In the genomic region with DNA sequence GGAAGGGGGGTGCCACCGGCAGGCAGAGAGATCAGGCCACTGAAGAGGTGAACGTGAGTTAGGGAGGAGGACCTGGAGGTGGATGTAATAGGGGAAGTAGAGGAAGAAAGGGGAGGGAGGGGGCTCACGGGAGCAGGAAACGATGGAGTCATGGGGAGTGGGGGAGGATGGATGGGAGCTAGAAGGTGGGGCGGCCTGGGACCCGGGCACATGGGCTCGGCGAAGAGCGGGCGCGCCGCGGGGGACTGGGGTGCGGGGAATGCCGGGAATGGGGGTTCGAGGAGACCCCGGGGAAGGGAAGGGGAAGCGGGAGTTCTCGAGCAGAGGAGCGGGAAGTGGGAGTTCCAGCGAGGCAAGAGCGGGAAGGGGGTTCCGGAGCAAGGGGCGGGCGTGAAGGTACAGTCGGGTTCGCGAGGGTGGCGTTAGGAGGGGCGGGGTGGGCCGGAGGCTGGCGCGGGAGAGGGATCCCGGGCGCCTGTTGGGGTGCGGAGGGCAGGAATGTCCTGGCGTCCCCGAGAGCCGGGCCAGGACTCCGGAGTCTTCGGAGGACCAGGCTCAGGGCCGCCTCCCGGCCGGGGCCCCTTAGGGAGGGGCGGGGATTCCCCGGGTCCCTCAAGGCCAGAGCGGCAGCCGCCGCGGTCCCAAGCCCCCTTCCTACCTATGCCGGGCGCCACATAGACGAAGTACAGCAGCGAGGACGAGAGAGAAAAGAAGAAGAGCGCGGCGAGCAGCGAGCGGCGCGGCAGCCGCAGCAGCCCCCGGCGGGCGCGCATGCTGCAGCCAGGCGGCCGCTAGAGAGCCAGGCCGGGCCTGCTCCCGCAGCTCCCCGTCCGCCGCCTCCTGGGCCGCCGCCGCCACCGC, we compare ENCODE assay signal across 8 cellular contexts. TPM values are rescaled to one million over a fixed set of nuclear protein-coding genes. Genes with fewer than 3 reads are reported as not detected.
DNase-seq lines count a peak whose midpoint lies in the region; ATAC-seq and TF ChIP-seq lines count a peak whose summit lies in the region.

No MANE protein-coding gene starts in this region.

- TF ChIP-seq CTCF in 22Rv1 (IDR thresholded peaks at IDR 0.05) = 0 out of 2 replicates have a peak, but pooled peaks have one; percentile 19
- peak in 1 of 9 donors; percentile 6 for TF ChIP-seq CTCF in heart right ventricle (IDR thresholded peaks at IDR 0.05)
- TF ChIP-seq CTCF in psoas muscle (IDR thresholded peaks at IDR 0.05) = peak; percentile 6

- DNase-seq in OCI-M1 (lab: John Stamatoyannopoulos, UW) (peak; percentile 40), heart right ventricle (peak; percentile 44 to 53), psoas muscle (peak; percentile 48 to 68), NCI-H2107 (lab: John Stamatoyannopoulos, UW) (no peak)

- peak; percentile 52 for ATAC-seq in GM18505 (IDR thresholded peaks at IDR 0.05; ENCODE audit: unreplicated experiment)
- ATAC-seq in HG02981 (IDR thresholded peaks at IDR 0.05; ENCODE audit: unreplicated experiment) = peak; percentile 24
- peak; percentile 52 to 71 (median 64) for ATAC-seq in heart right ventricle
- peak; percentile 7 to 54 (median 31) for ATAC-seq in psoas muscle

- intact Hi-C loops in heart right ventricle (cut with DNase I) (loop anchor here in 8 of 10 donors (2.0 to 10.0 kb wide), 7 partner anchors 76 to 101 kb away; a partner anchor contains a TSS), psoas muscle (cut with DNase I) (loop anchor here (5.0 kb wide), 1 partner anchor 99 kb away; a partner anchor contains a TSS)

- peak overlapping the region; percentile 80 for H3K27ac Mint-ChIP-seq in activated naive CD8-positive, alpha-beta T cell

- 1% methylated on average over 56 to 78 of the region's 78 CpGs for WGBS in heart right ventricle, 2 donors
- WGBS in psoas muscle, 3 donors = 0 to 1% (median 1%) methylated on average over 35 to 78 of the region's 78 CpGs

- no peaks in the 10 kb centered on the region for H3K9me3 Mint-ChIP-seq in activated naive CD8-positive, alpha-beta T cell (ENCODE audit: low read depth)

- TF ChIP-seq POLR2A in GM18505 (IDR thresholded peaks at IDR 0.05; ENCODE audit: borderline replicate concordance, extremely low read depth, insufficient read depth, insufficient read length) = no peak

- peaks cover 0 to 60% (median 42%) of the 10 kb centered on the region in 9 donors for H3K4me1 ChIP-seq in heart right ventricle
- H3K4me1 ChIP-seq in psoas muscle = peaks cover 51% of the 10 kb centered on the region

- H3K27me3 Mint-ChIP-seq in activated naive CD8-positive, alpha-beta T cell = no peaks in the 10 kb centered on the region

- H3K9me3 ChIP-seq in heart right ventricle = no peaks in the 10 kb centered on the region
- H3K9me3 ChIP-seq in psoas muscle = no peaks in the 10 kb centered on the region

- peaks cover 47% of the 10 kb centered on the region for H3K4me1 Mint-ChIP-seq in activated naive CD8-positive, alpha-beta T cell (ENCODE audit: low read depth)

- H3K4me3 ChIP-seq in heart right ventricle (peak overlapping the region; percentile 79 to 99 (median 98)), psoas muscle (peak overlapping the region; percentile 90)

- H3K4me3 Mint-ChIP-seq in activated naive CD8-positive, alpha-beta T cell = peak overlapping the region; percentile 87

- H3K36me3 Mint-ChIP-seq in activated naive CD8-positive, alpha-beta T cell = no peaks in the 10 kb centered on the region

- H3K36me3 ChIP-seq in heart right ventricle (no peaks in the 10 kb centered on the region), psoas muscle (ENCODE audit: insufficient read depth in 1 of 2, low read depth in 1 of 2) (no peaks in the 10 kb centered on the region)

- H3K27ac ChIP-seq in 22Rv1 = peak overlapping the region; percentile 38; the same call in 1 of the 2 replicates
- H3K27ac ChIP-seq in heart right ventricle = peak overlapping the region; percentile 88 to 99 (median 96)
- peak overlapping the region; percentile 94 for H3K27ac ChIP-seq in psoas muscle

- no peaks in the 10 kb centered on the region for H3K27me3 ChIP-seq in heart right ventricle
- H3K27me3 ChIP-seq in psoas muscle (ENCODE audit: insufficient read depth in 3 of 3, low read length in 2 of 3) = no peaks in the 10 kb centered on the region

RNA-seq across cellular contexts. Expression of a gene that starts 0.5 kb away (rescaled TPM):
- total RNA-seq in heart right ventricle = 10 to 100 TPM; 24.4 to 61.6 (median 34.3) TPM
- polyA plus RNA-seq in heart right ventricle = 10 to 100 TPM in 1 of 2 donors, 1 to 10 TPM in 1; 7.4 to 12.5 TPM
- total RNA-seq in psoas muscle = 100 to 1,000 TPM in 2 of 4 donors, 10 to 100 TPM in 2; 49.3 to 284 (median 92.5) TPM
- polyA plus RNA-seq in psoas muscle = 10 to 100 TPM; 32.0 to 75.3 (median 72.3) TPM

Comparison
In these comparisons a context has a peak if more than half of its experiments do, and no peak if none do; other contexts are left out.
1. H3K27ac ChIP-seq: peak in every context shown above with its lines; median percentile 96 in heart right ventricle; 94 in psoas muscle; 38 in 22Rv1.